In the genomic region with DNA sequence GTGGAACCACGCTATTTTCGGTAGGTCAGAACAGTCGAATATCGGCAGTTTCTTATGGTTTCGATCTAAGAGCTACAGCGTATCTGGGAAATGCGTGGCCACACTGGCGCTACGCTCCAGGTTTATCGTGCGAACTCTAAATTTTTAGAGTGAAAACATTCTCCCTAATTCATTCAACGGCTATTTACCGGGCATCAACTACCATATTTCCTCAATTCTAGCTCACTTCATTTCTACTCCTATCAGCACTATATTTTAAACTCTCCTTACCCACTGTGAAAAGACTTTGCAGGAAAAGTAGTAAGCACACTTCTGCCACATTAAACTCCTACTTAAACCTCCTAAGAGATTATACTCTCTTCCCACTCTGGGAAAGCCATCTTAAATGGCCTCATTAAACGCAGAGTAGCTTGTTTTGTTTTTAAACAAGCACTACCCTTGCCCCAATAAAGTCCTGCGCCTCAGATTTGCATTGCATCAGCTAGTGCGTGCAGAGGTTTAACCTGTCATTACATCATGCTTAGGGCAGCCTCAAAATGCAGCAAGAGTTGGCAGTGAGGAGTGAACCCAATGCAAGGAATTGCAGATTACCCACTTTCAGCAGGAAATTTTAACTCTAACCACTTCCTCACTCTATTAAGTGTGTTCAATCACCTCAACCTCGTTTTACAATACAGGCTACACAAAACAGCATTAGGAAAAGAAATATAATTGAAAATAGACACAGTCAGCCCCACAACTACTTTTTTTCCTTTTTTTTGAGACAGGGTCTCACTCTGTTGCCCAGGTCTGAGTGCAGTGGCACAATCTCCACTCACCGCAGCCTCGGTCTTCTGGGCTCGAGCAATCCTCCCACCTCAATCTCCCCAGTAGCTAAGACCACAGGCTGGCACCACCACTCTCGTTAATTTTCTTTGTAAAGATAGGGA, we compare ENCODE assay signal across 8 cellular contexts. TPM values are rescaled to one million over a fixed set of nuclear protein-coding genes. Genes with fewer than 3 reads are reported as not detected.
DNase-seq lines count a peak whose midpoint lies in the region; ATAC-seq and TF ChIP-seq lines count a peak whose summit lies in the region.

No MANE protein-coding gene starts in this region.

- no peak for DNase-seq in Right ventricle myocardium inferior (ENCODE audit: missing footprints)
- no peak for DNase-seq in cardiac septum (ENCODE audit: low spot score)
- DNase-seq in NB4 (ENCODE audit: low read depth): peak; percentile 86
- DNase-seq in WTC11 (ENCODE audit: low spot score): peak; percentile 40
- DNase-seq in effector memory CD8-positive, alpha-beta T cell: peak; percentile 32 to 35 (median 35)
- DNase-seq in midbrain (lab: John Stamatoyannopoulos, UW): peak; percentile 72
- DNase-seq in suprapubic skin (ENCODE audit: low spot score in 2 of 2): no peak

- CTCF ChIA-PET in WTC11 (lab: Charles Lee): interaction anchor here (0.7 to 1.8 kb wide), 7 partner anchors 10 to 264 kb away, joined by 3 to 26 read pairs (median 6); no protein-coding TSS in a partner anchor

- ATAC-seq in Right ventricle myocardium inferior: peak; percentile 33
- ATAC-seq in HG02678 (IDR thresholded peaks at IDR 0.05; ENCODE audit: unreplicated experiment): peak; percentile 55
- peak; percentile 11 for ATAC-seq in WTC11
- peak; percentile 79 for ATAC-seq in effector memory CD8-positive, alpha-beta T cell (replicated peaks)

- TF ChIP-seq CTCF in NB4 (IDR thresholded peaks at IDR 0.05; ENCODE audit: low read depth, low read length): no peak
- TF ChIP-seq CTCF in WTC11 (IDR thresholded peaks at IDR 0.05): no peak
- no peak for TF ChIP-seq CTCF in suprapubic skin (IDR thresholded peaks at IDR 0.05)

- 15% methylated on average over 21 of the region's 21 CpGs for WGBS in suprapubic skin

- H3K9me3 ChIP-seq in suprapubic skin: no peaks in the 10 kb centered on the region

- H3K36me3 ChIP-seq in suprapubic skin: peaks cover 9% of the 10 kb centered on the region

- peaks cover 44% of the 10 kb centered on the region for H3K4me1 ChIP-seq in suprapubic skin

- no peak for TF ChIP-seq EP300 in suprapubic skin (IDR thresholded peaks at IDR 0.05)

- peaks cover 56% of the 10 kb centered on the region for H3K4me1 Mint-ChIP-seq in WTC11
- peaks cover 15 to 16% of the 10 kb centered on the region in 2 donors for H3K4me1 Mint-ChIP-seq in effector memory CD8-positive, alpha-beta T cell (ENCODE audit: low read depth in 2 of 2)

- peak overlapping the region; percentile 93 for H3K27ac ChIP-seq in suprapubic skin

- POLR2A ChIA-PET in WTC11 (lab: Charles Lee): interaction anchor here (0.7 to 3.5 kb wide), 5 partner anchors 11 to 33 kb away, joined by 6 to 28 read pairs (median 13); partner anchors contain the start of gene SIAH1

- H3K4me3 ChIP-seq in NB4 (ENCODE audit: low read depth, low read length): peak overlapping the region; percentile 82
- peak overlapping the region; percentile 70 for H3K4me3 ChIP-seq in suprapubic skin

- TF ChIP-seq POLR2A in NB4 (IDR thresholded peaks at IDR 0.05; ENCODE audit: extremely low read depth, insufficient read length) (no peak), suprapubic skin (IDR thresholded peaks at IDR 0.05) (no peak)

- no peaks in the 10 kb centered on the region for H3K27me3 Mint-ChIP-seq in WTC11 (ENCODE audit: low read depth)
- H3K27me3 Mint-ChIP-seq in effector memory CD8-positive, alpha-beta T cell: no peaks in the 10 kb centered on the region

- H3K9me3 Mint-ChIP-seq in WTC11: no peaks in the 10 kb centered on the region
- no peaks in the 10 kb centered on the region for H3K9me3 Mint-ChIP-seq in effector memory CD8-positive, alpha-beta T cell

- no peaks in the 10 kb centered on the region for H3K27me3 ChIP-seq in suprapubic skin

- peak overlapping the region; percentile 94 for H3K27ac Mint-ChIP-seq in WTC11
- peak overlapping the region; percentile 74 to 81 for H3K27ac Mint-ChIP-seq in effector memory CD8-positive, alpha-beta T cell

- H3K4me3 Mint-ChIP-seq in WTC11: peak overlapping the region; percentile 79
- H3K4me3 Mint-ChIP-seq in effector memory CD8-positive, alpha-beta T cell: peak overlapping the region; percentile 79 to 84

- intact Hi-C loops in Right ventricle myocardium inferior (cut with DNase I): loop anchor here (5.0 kb wide), 1 partner anchor 171 kb away; no protein-coding TSS in a partner anchor
- intact Hi-C loops in cardiac septum (cut with DNase I): loop anchor here (5.0 kb wide), 1 partner anchor 246 kb away; the partner anchor contains the start of gene N4BP1

- H3K36me3 Mint-ChIP-seq in WTC11: peaks cover 6% of the 10 kb centered on the region
- H3K36me3 Mint-ChIP-seq in effector memory CD8-positive, alpha-beta T cell (ENCODE audit: insufficient read depth): peaks cover 8% of the 10 kb centered on the region

TF ChIP-seq in WTC11, 78 proteins besides CTCF, POLR2A, EP300 and RAD21:
- TF ChIP-seq ZNF121 (CRISPR knock-in tag; IDR thresholded peaks at IDR 0.05) (peak; percentile 93), GABPB1 (CRISPR knock-in tag; IDR thresholded peaks at IDR 0.05) (peak; percentile 100), SMAD3 (CRISPR knock-in tag; IDR thresholded peaks at IDR 0.05; ENCODE audit: borderline replicate concordance) (no peak), MAX (CRISPR knock-in tag; IDR thresholded peaks at IDR 0.05) (peak; percentile 53; the same call in 1 of the 2 replicates)
TF ChIP-seq in WTC11: peak in this region for 3.

RNA-seq across cellular contexts. Expression of gene SIAH1, which starts 18.8 kb away (rescaled TPM):
- 16.1 TPM for total RNA-seq in Right ventricle myocardium inferior
- 13.8 TPM for total RNA-seq in cardiac septum
- 27.0 to 29.9 TPM (median 28.0 TPM) in 3 replicates for total RNA-seq in WTC11 (2021)
- 10 to 100 TPM; 26.2 to 44.3 (median 31.6) TPM for total RNA-seq in suprapubic skin

Comparison
In these comparisons a context has a peak if more than half of its experiments do, and no peak if none do; other contexts are left out.
1. ATAC-seq: peak in every context shown above with its lines; median percentile 79 in effector memory CD8-positive, alpha-beta T cell; 55 in HG02678; 33 in Right ventricle myocardium inferior; 11 in WTC11.
2. DNase-seq: peak in NB4 (single experiment), WTC11 (single experiment), effector memory CD8-positive, alpha-beta T cell (3 of 3) and midbrain (single experiment); none in Right ventricle myocardium inferior (single experiment), cardiac septum (single experiment) and suprapubic skin (0 of 2).